In genomic region chr4:55346851-55347255, GRCh38 we compare ENCODE assay signal across 8 cellular contexts. TPM values are rescaled to one million over a fixed set of nuclear protein-coding genes. Genes with fewer than 3 reads are reported as not detected.
DNase-seq lines count a peak whose midpoint lies in the region; ATAC-seq and TF ChIP-seq lines count a peak whose summit lies in the region.

No MANE protein-coding gene starts in this region.

- peak overlapping the region; percentile 81 for H2AFZ ChIP-seq in neuron (ENCODE audit: low read depth, low read length)

- H3K9ac ChIP-seq in endodermal cell (ENCODE audit: extremely low read depth, low read length, poor library complexity, severe bottlenecking), result peak overlapping the region; percentile 66

- 38 to 40% methylated on average over 10 to 16 of the region's 16 CpGs for WGBS in endodermal cell (ENCODE audit: insufficient coverage in 1 of 2, insufficient read length in 1 of 2), 2 experiments

- H3K9me3 Mint-ChIP-seq in endodermal cell, result no peaks in the 10 kb centered on the region

- TF ChIP-seq CTCF in GM12865 (IDR thresholded peaks at IDR 0.05; ENCODE audit: insufficient read depth, low read depth, low read length, missing control alignments) (no peak), NB4 (IDR thresholded peaks at IDR 0.05; ENCODE audit: low read depth, low read length) (no peak), endodermal cell (conservative IDR thresholded peaks at IDR 0.05) (no peak)

- H3K4me3 ChIP-seq in GM12865 (ENCODE audit: low read depth, low read length), result peak overlapping the region; percentile 81
- peak overlapping the region; percentile 73 for H3K4me3 ChIP-seq in NB4 (ENCODE audit: low read depth, low read length)
- H3K4me3 ChIP-seq in endodermal cell (ENCODE audit: low read length), result peak overlapping the region; percentile 84
- H3K4me3 ChIP-seq in neuron (ENCODE audit: low read length), result peak overlapping the region; percentile 68

- no peak for TF ChIP-seq POLR2A in NB4 (IDR thresholded peaks at IDR 0.05; ENCODE audit: extremely low read depth, insufficient read length)

- H3K27me3 ChIP-seq in endodermal cell (ENCODE audit: control insufficient read depth, insufficient read depth, low read length, poor library complexity, severe bottlenecking) (no peaks in the 10 kb centered on the region), neuron (ENCODE audit: insufficient read depth, low read length) (no peaks in the 10 kb centered on the region)

- H3K9me3 ChIP-seq in endodermal cell (ENCODE audit: control insufficient read depth, low read length) (no peaks in the 10 kb centered on the region), neuron (ENCODE audit: low read length) (peaks cover 2% of the 10 kb centered on the region)

- no peaks in the 10 kb centered on the region for H3K36me3 ChIP-seq in endodermal cell (ENCODE audit: control insufficient read depth, insufficient read depth, low read length)
- peaks cover 2% of the 10 kb centered on the region for H3K36me3 ChIP-seq in neuron (ENCODE audit: insufficient read depth, low read length)

- ATAC-seq in HG02623 (IDR thresholded peaks at IDR 0.05; ENCODE audit: unreplicated experiment), result no peak
- no peak for ATAC-seq in HG02970 (IDR thresholded peaks at IDR 0.05; ENCODE audit: low FRiP score, unreplicated experiment)
- no peak for ATAC-seq in HG03039 (IDR thresholded peaks at IDR 0.05; ENCODE audit: unreplicated experiment)

- H3K27ac Mint-ChIP-seq in endodermal cell, result peak overlapping the region; percentile 94

- H3K27me3 Mint-ChIP-seq in endodermal cell (ENCODE audit: insufficient read depth), result no peaks in the 10 kb centered on the region

- peak overlapping the region; percentile 73 for H3K4me3 Mint-ChIP-seq in endodermal cell

- peaks cover 5% of the 10 kb centered on the region for H3K36me3 Mint-ChIP-seq in endodermal cell (ENCODE audit: low read depth)

- H3K4me1 ChIP-seq in endodermal cell (ENCODE audit: control insufficient read depth, insufficient read depth, low read length) (peaks cover 4% of the 10 kb centered on the region), neuron (ENCODE audit: insufficient read depth, low read length) (peaks cover 7% of the 10 kb centered on the region)

- peak overlapping the region; percentile 60 for H3K27ac ChIP-seq in endodermal cell (ENCODE audit: low read depth, low read length)

- no peak for DNase-seq in GM12865 (ENCODE audit: low read depth)
- DNase-seq in NB4 (ENCODE audit: low read depth), result no peak
- no peak for DNase-seq in endodermal cell
- no peak for DNase-seq in islet precursor cell

- H3K4me1 Mint-ChIP-seq in endodermal cell, result peaks cover 14% of the 10 kb centered on the region

RNA-seq across cellular contexts. Expression of gene SRD5A3, which starts 0.8 kb away (rescaled TPM):
- total RNA-seq in endodermal cell, result 10 to 100 TPM; 34.5 to 37.1 TPM
- polyA plus RNA-seq in endodermal cell (2013, experiment 1 of 2), result 26.9 TPM
- 23.4 TPM for polyA plus RNA-seq in endodermal cell (2013, experiment 2 of 2)

RNA-seq across cellular contexts. Expression of gene TMEM165, which starts 48.9 kb away (rescaled TPM):
- 100 to 1,000 TPM in 1 of 2 donors, 10 to 100 TPM in 1; 90.5 to 100 TPM for total RNA-seq in endodermal cell
- polyA plus RNA-seq in endodermal cell (2013, experiment 1 of 2), result 48.5 TPM
- polyA plus RNA-seq in endodermal cell (2013, experiment 2 of 2), result 43.1 TPM
